8 cellular contexts compared by ENCODE assay signal in genomic region chr3:99808163-99808794, GRCh38. TPM values are rescaled to one million over a fixed set of nuclear protein-coding genes. Genes with fewer than 3 reads are reported as not detected.
A peak's percentile ranks its signal among the peaks of the same experiment; 100 is the strongest.
DNase-seq lines count a peak whose midpoint lies in the region; ATAC-seq and TF ChIP-seq lines count a peak whose summit lies in the region.

No MANE protein-coding gene starts in this region.

- no peaks in the 10 kb centered on the region for H3K27me3 Mint-ChIP-seq in naive thymus-derived CD8-positive, alpha-beta T cell

- H3K4me3 Mint-ChIP-seq in naive thymus-derived CD8-positive, alpha-beta T cell = no peak overlapping the region

- POLR2A ChIA-PET in naive thymus-derived CD8-positive, alpha-beta T cell (lab: Charles Lee) = interaction anchor here (0.7 kb wide), 1 partner anchor 9 kb away, joined by 3 read pairs; the partner anchor contains the start of gene CMSS1

- H3K9me3 Mint-ChIP-seq in naive thymus-derived CD8-positive, alpha-beta T cell = peaks cover 2 to 25% (median 12%) of the 10 kb centered on the region in 9 donors

- H3K4me1 Mint-ChIP-seq in naive thymus-derived CD8-positive, alpha-beta T cell = peaks cover 0 to 5% (median 0%) of the 10 kb centered on the region in 4 donors

- H3K4me3 ChIP-seq in H7 (ENCODE audit: insufficient read depth, low read depth, low read length) = no peak overlapping the region
- H3K4me3 ChIP-seq in epithelial cell of proximal tubule (ENCODE audit: low read depth, low read length) = no peak overlapping the region

- DNase-seq in NOMO-1 (lab: John Stamatoyannopoulos, UW; ENCODE audit: unreplicated experiment in 2 of 2) (peak; percentile 16 to 20), NOMO-1 treated with dmso at 0.1 percent for 144 hours (lab: John Stamatoyannopoulos, UW; ENCODE audit: unreplicated experiment) (no peak), H7 (peak; percentile 64), NCI-H1694 treated with DMSO at 0.1 percent for 48 hours (lab: John Stamatoyannopoulos, UW) (peak; percentile 63), T1000 (lab: John Stamatoyannopoulos, UW) (peak; percentile 36), epithelial cell of proximal tubule (ENCODE audit: low read depth) (no peak)
- DNase-seq in naive thymus-derived CD8-positive, alpha-beta T cell = peak in 9 of 10 donors; percentile 10 to 65 (median 34)

- H3K36me3 Mint-ChIP-seq in naive thymus-derived CD8-positive, alpha-beta T cell = peaks cover 11 to 15% (median 12%) of the 10 kb centered on the region in 3 donors

- H3K36me3 ChIP-seq in H7 (replicated peaks; ENCODE audit: control insufficient read depth, insufficient read depth, low read length) = no peaks in the 10 kb centered on the region; the same call in 1 of the 2 replicates

- ATAC-seq in naive thymus-derived CD8-positive, alpha-beta T cell = peak; percentile 30 to 56
- ATAC-seq in GM21737 (IDR thresholded peaks at IDR 0.05; ENCODE audit: unreplicated experiment) = no peak

- no peaks in the 10 kb centered on the region for H3K27me3 ChIP-seq in H7 (ENCODE audit: control insufficient read depth, insufficient read depth, low read length)

- H3K27ac Mint-ChIP-seq in naive thymus-derived CD8-positive, alpha-beta T cell = peak overlapping the region in 2 of 10 donors; percentile 19 to 40

- peak; percentile 89 for TF ChIP-seq CTCF in epithelial cell of proximal tubule (conservative IDR thresholded peaks at IDR 0.05; ENCODE audit: low read depth, low read length)

RNA-seq across cellular contexts. Expression of gene CMSS1, which starts 9.4 kb away (rescaled TPM):
- total RNA-seq in H7 (2014; rRNA removed; shearing (Covaris generic)) = 42.3 and 44.6 TPM in 2 replicates
- total RNA-seq in epithelial cell of proximal tubule = 28.4 and 34.9 TPM in 2 replicates
- 10 to 100 TPM; 18.9 to 20.2 TPM for total RNA-seq in naive thymus-derived CD8-positive, alpha-beta T cell
- polyA plus RNA-seq in naive thymus-derived CD8-positive, alpha-beta T cell = 10 to 100 TPM; 29.7 to 32.4 (median 32.3) TPM

Comparison
In these comparisons a context has a peak if more than half of its experiments do, and no peak if none do; other contexts are left out.
1. DNase-seq: peak in NOMO-1 (2 of 2), H7 (single experiment), NCI-H1694 treated with DMSO at 0.1 percent for 48 hours (single experiment), T1000 (single experiment) and naive thymus-derived CD8-positive, alpha-beta T cell (9 of 10); none in NOMO-1 treated with dmso at 0.1 percent for 144 hours (single experiment) and epithelial cell of proximal tubule (single experiment).